Comparison of ENCODE assay signal across 8 cellular contexts in the genomic region with DNA sequence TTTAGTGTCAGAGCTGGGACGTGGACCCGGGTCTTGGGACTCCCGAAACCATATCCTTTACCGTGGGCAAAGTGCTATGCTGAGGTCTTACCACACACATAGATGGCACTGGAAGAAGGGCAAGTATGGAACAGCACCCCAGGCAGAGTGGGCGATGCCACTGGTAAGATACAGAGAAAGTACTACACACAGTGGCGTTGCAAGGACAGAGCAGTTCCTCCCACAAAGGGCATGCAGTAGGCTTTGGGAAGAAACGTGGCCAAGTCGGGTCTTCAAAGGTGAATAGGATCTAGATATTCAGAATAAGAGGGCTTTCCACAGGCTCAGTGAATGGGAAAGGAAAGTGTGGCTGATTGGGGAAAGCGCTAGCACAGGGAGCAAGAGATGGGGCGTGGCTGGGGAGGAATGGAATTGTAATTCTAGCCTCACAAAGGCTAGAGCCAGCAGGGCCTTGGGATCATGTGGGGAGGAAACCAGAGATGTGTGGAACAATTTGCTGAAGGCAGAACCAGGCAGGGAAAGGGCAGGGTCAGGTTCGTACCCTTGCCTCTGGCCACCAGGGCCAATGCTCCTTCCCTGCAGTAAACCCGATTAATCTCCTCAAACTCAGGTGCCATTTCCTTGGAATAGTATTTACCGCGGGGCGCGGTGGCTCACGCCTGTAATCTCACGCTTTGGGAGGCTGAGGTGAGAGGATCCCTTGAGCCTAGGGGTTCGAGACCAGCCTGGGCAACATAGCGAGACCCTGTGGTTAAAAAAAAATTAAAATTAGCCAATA. TPM values are rescaled to one million over a fixed set of nuclear protein-coding genes. Genes with fewer than 3 reads are reported as not detected.
DNase-seq lines count a peak whose midpoint lies in the region; ATAC-seq and TF ChIP-seq lines count a peak whose summit lies in the region.

No MANE protein-coding gene starts in this region.

- H3K27ac Mint-ChIP-seq in activated T-cell treated with anti-CD3 and anti-CD28 coated beads, Interleukin-2, amount 50 U/mL, for 24 hours = peak overlapping the region; percentile 100
- H3K27ac Mint-ChIP-seq in activated B cell treated with CpG ODN at 0.5 μM for 24 hours (peak overlapping the region; percentile 100), glutamatergic neuron (ENCODE audit: unreplicated experiment) (peak overlapping the region; percentile 100), progenitor cell of endocrine pancreas (peak overlapping the region; percentile 100)

- H3K4me3 Mint-ChIP-seq in activated T-cell treated with anti-CD3 and anti-CD28 coated beads, Interleukin-2, amount 50 U/mL, for 24 hours = peak overlapping the region; percentile 95
- H3K4me3 Mint-ChIP-seq in activated B cell treated with CpG ODN at 0.5 μM for 24 hours (peak overlapping the region; percentile 93), glutamatergic neuron (ENCODE audit: unreplicated experiment) (peak overlapping the region; percentile 100), progenitor cell of endocrine pancreas (ENCODE audit: low read depth) (peak overlapping the region; percentile 88)

- intact Hi-C loops in activated B cell treated with CpG ODN at 0.5 μM for 24 hours (cut with micrococcal nuclease) = no loop called here

- H3K9me3 Mint-ChIP-seq in activated T-cell treated with anti-CD3 and anti-CD28 coated beads, Interleukin-2, amount 50 U/mL, for 24 hours = no peaks in the 10 kb centered on the region
- H3K9me3 Mint-ChIP-seq in activated B cell treated with CpG ODN at 0.5 μM for 24 hours = no peaks in the 10 kb centered on the region
- H3K9me3 Mint-ChIP-seq in glutamatergic neuron (ENCODE audit: unreplicated experiment) = peaks cover 21% of the 10 kb centered on the region
- H3K9me3 Mint-ChIP-seq in progenitor cell of endocrine pancreas (ENCODE audit: low read depth) = no peaks in the 10 kb centered on the region

- POLR2A ChIA-PET in activated B cell treated with CpG ODN at 0.5 μM for 24 hours (lab: Charles Lee) = interaction anchor here (0.6 to 15.6 kb wide), 19 partner anchors 7 to 209 kb away, joined by 3 to 719 read pairs (median 41); a partner anchor contains a TSS

- CTCF ChIA-PET in activated B cell treated with CpG ODN at 0.5 μM for 24 hours (lab: Charles Lee) = interaction anchor here (0.8 to 2.0 kb wide), 8 partner anchors 10 to 209 kb away, joined by 3 to 17 read pairs (median 4); a partner anchor contains a TSS

- no peak for TF ChIP-seq CTCF in activated B cell treated with CpG ODN at 0.5 μM for 24 hours (IDR thresholded peaks at IDR 0.05)
- no peak for TF ChIP-seq CTCF in glutamatergic neuron (IDR thresholded peaks at IDR 0.05; ENCODE audit: partially characterized antibody, unreplicated experiment)
- TF ChIP-seq CTCF in progenitor cell of endocrine pancreas (IDR thresholded peaks at IDR 0.05; ENCODE audit: unreplicated experiment) = no peak

- H3K4me1 Mint-ChIP-seq in activated T-cell treated with anti-CD3 and anti-CD28 coated beads, Interleukin-2, amount 50 U/mL, for 24 hours (ENCODE audit: low read depth) = peaks cover 75% of the 10 kb centered on the region
- H3K4me1 Mint-ChIP-seq in activated B cell treated with CpG ODN at 0.5 μM for 24 hours (peaks cover 89% of the 10 kb centered on the region), glutamatergic neuron (ENCODE audit: low read depth, unreplicated experiment) (peaks cover 34% of the 10 kb centered on the region), progenitor cell of endocrine pancreas (ENCODE audit: low read depth) (peaks cover 32% of the 10 kb centered on the region)

- no peak for ATAC-seq in activated B cell treated with CpG ODN at 0.5 μM for 24 hours (ENCODE audit: low read depth)

- no peaks in the 10 kb centered on the region for H3K27me3 Mint-ChIP-seq in activated T-cell treated with anti-CD3 and anti-CD28 coated beads, Interleukin-2, amount 50 U/mL, for 24 hours
- H3K27me3 Mint-ChIP-seq in activated B cell treated with CpG ODN at 0.5 μM for 24 hours (no peaks in the 10 kb centered on the region), glutamatergic neuron (ENCODE audit: unreplicated experiment) (peaks cover 27% of the 10 kb centered on the region), progenitor cell of endocrine pancreas (no peaks in the 10 kb centered on the region)

- H3K36me3 Mint-ChIP-seq in activated T-cell treated with anti-CD3 and anti-CD28 coated beads, Interleukin-2, amount 50 U/mL, for 24 hours (ENCODE audit: low read depth) = peaks cover 11% of the 10 kb centered on the region
- H3K36me3 Mint-ChIP-seq in activated B cell treated with CpG ODN at 0.5 μM for 24 hours (ENCODE audit: low read depth) (peaks cover 7% of the 10 kb centered on the region), glutamatergic neuron (ENCODE audit: unreplicated experiment) (no peaks in the 10 kb centered on the region), progenitor cell of endocrine pancreas (ENCODE audit: insufficient read depth) (no peaks in the 10 kb centered on the region)

- no peak for DNase-seq in activated T-cell treated with anti-CD3 and anti-CD28 coated beads, Interleukin-2, amount 50 U/mL, for 24 hours
- DNase-seq in activated T-cell treated with anti-CD3 and anti-CD28 coated beads for 4 hours (no peak), activated B cell treated with CpG ODN at 0.5 μM for 24 hours (no peak), glutamatergic neuron (peak; percentile 43), progenitor cell of endocrine pancreas (ENCODE audit: low spot score, unreplicated experiment) (no peak), NCI-H774 (lab: John Stamatoyannopoulos, UW) (no peak), cerebellum (ENCODE audit: low spot score) (no peak), Ammon's horn (ENCODE audit: low spot score) (no peak)

RNA-seq across cellular contexts. Expression of a gene that starts 36.0 kb away (rescaled TPM):
- total RNA-seq in activated B cell treated with CpG ODN at 0.5 μM for 24 hours = 370 and 379 TPM in 2 replicates
- 301 TPM for total RNA-seq in glutamatergic neuron (ENCODE audit: unreplicated experiment)
- total RNA-seq in progenitor cell of endocrine pancreas = 295 and 305 TPM in 2 replicates
- total RNA-seq in cerebellum = 29.2 TPM
